Comparison of ENCODE assay signal across 23 cellular contexts in the genomic region with DNA sequence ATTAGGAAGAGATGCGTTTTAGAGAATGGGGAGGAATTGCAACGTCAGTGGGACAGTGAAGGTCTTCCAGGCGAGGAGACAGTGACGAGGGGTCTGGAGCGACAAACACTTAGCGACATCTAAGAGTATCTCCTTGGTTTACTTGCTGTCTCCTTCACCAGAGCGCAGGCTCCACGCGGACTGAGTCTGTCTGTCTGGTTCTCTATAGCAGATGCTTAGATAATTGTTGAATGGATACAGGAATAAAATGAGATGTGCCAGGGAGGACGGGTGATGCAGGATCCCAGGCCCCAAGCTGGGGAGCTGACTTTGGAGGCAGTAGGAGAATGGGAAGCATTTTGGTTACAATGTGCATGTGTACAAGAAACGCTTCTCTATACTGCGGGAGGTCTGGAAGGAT.
"Had no signal": no experiment of that assay in that cellular context is flagged by ENCODE, and none has a peak within 500 bp of the region (broad histone marks: within the 10 kb centered on the region; RNA-seq: fewer than 3 reads in every experiment).

No MANE protein-coding gene starts in this region.

- H3K4me3 Mint-ChIP-seq: activated B cell treated with CpG ODN at 0.5 μM for 24 hours; activated CD4-positive, alpha-beta T cell treated with anti-CD3 and anti-CD28 coated beads for 36 hours; activated naive CD8-positive, alpha-beta T cell treated with anti-CD3 and anti-CD28 coated beads, Interleukin-2, amount 10 ng/mL, durations not matched to agents 7 days and 5 days; activated T-cell treated with anti-CD3 and anti-CD28 coated beads, Interleukin-2, amount 50 U/mL, for 4 hours; dendritic cell treated with granulocyte-macrophage colony-stimulating factor and Interleukin-4, amounts not matched to agents 40 ng/mL and 50 ng/mL, for 4 days; nephron; stimulated activated naive CD8-positive, alpha-beta T cell treated with anti-CD3 and anti-CD28 coated beads, Interleukin-15, Interleukin-2, amounts not matched to agents 100 ng/mL and 50 ng/mL, for 24 hours; T-helper 1 cell treated with Interleukin-12 subunit alpha and Interleukin-12 subunit beta and Interleukin-4 antibody, amounts not matched to agents 30 μg/mL and 1 μg/mL, for 36 hours had no signal

- H3K36me3 Mint-ChIP-seq: activated naive CD8-positive, alpha-beta T cell treated with anti-CD3 and anti-CD28 coated beads, Interleukin-2, amount 10 ng/mL, durations not matched to agents 7 days and 5 days had no signal

- H3K27ac Mint-ChIP-seq: activated B cell treated with CpG ODN at 0.5 μM for 24 hours; activated CD4-positive, alpha-beta T cell treated with anti-CD3 and anti-CD28 coated beads for 36 hours; activated naive CD8-positive, alpha-beta T cell treated with anti-CD3 and anti-CD28 coated beads, Interleukin-2, amount 10 ng/mL, durations not matched to agents 7 days and 5 days; activated T-helper 2 cell treated with anti-CD3 and anti-CD28 coated beads, Interferon-gamma antibody, Interleukin-2, Interleukin-4, amounts not matched to agents 10 μg/mL and 5 μg/mL and 100 μg/mL, durations not matched to agents 14 hours and 24 hours and 36 hours; dendritic cell treated with granulocyte-macrophage colony-stimulating factor and Interleukin-4, amounts not matched to agents 40 ng/mL and 50 ng/mL, for 4 days; stimulated activated naive CD8-positive, alpha-beta T cell treated with anti-CD3 and anti-CD28 coated beads, Interleukin-15, Interleukin-2, amounts not matched to agents 100 ng/mL and 50 ng/mL, for 24 hours; T-helper 1 cell treated with Interleukin-12 subunit alpha and Interleukin-12 subunit beta and Interleukin-4 antibody, amounts not matched to agents 30 μg/mL and 1 μg/mL, for 36 hours had no signal

- H3K4me1 Mint-ChIP-seq: activated B cell treated with CpG ODN at 0.5 μM for 24 hours; activated CD4-positive, alpha-beta T cell treated with anti-CD3 and anti-CD28 coated beads for 36 hours; activated naive CD8-positive, alpha-beta T cell treated with anti-CD3 and anti-CD28 coated beads, Interleukin-2, amount 10 ng/mL, durations not matched to agents 7 days and 5 days had no signal

- H3K27me3 Mint-ChIP-seq: activated CD4-positive, alpha-beta T cell treated with anti-CD3 and anti-CD28 coated beads for 36 hours; stimulated activated naive CD8-positive, alpha-beta T cell treated with anti-CD3 and anti-CD28 coated beads, Interleukin-15, Interleukin-2, amounts not matched to agents 100 ng/mL and 50 ng/mL, for 24 hours had no signal

- H3K9me3 Mint-ChIP-seq: activated B cell treated with CpG ODN at 0.5 μM for 24 hours; activated naive CD8-positive, alpha-beta T cell treated with anti-CD3 and anti-CD28 coated beads, Interleukin-2, amount 10 ng/mL, durations not matched to agents 7 days and 5 days; activated T-cell treated with anti-CD3 and anti-CD28 coated beads, Interleukin-2, amount 50 U/mL, for 4 hours; activated T-helper 2 cell treated with anti-CD3 and anti-CD28 coated beads, Interferon-gamma antibody, Interleukin-2, Interleukin-4, amounts not matched to agents 10 μg/mL and 5 μg/mL and 100 μg/mL, durations not matched to agents 14 hours and 24 hours and 36 hours; dendritic cell treated with granulocyte-macrophage colony-stimulating factor and Interleukin-4, amounts not matched to agents 40 ng/mL and 50 ng/mL, for 4 days; nephron; stimulated activated naive CD8-positive, alpha-beta T cell treated with anti-CD3 and anti-CD28 coated beads, Interleukin-15, Interleukin-2, amounts not matched to agents 100 ng/mL and 50 ng/mL, for 24 hours; T-helper 1 cell treated with Interleukin-12 subunit alpha and Interleukin-12 subunit beta and Interleukin-4 antibody, amounts not matched to agents 30 μg/mL and 1 μg/mL, for 36 hours had no signal

- DNase-seq: activated B cell treated with CpG ODN at 0.5 μM for 24 hours; activated CD4-positive, alpha-beta T cell treated with anti-CD3 and anti-CD28 coated beads for 36 hours; activated CD4-positive, alpha-beta T cell treated with anti-CD3 and anti-CD28 coated beads, Interleukin-2, amount 50 U/mL, for 48 hours; activated CD8-positive, alpha-beta memory T cell treated with anti-CD3 and anti-CD28 coated beads, Interleukin-2, amount 50 U/mL, for 48 hours; activated naive CD4-positive, alpha-beta T cell treated with Interleukin-2 at 50 U/mL for 16 hours; activated naive CD8-positive, alpha-beta T cell treated with anti-CD3 and anti-CD28 coated beads, Interleukin-2, amount 10 ng/mL, durations not matched to agents 7 days and 5 days; activated T-cell treated with anti-CD3 and anti-CD28 coated beads, Interleukin-2, amount 50 U/mL, for 4 hours; amniotic stem cell; effector CD4-positive, alpha-beta T cell; heart right ventricle; midbrain; stimulated activated CD4-positive, alpha-beta T cell treated with anti-CD3 and anti-CD28 coated beads, Interleukin-12 subunit alpha, Interleukin-12 subunit beta, amount 100 ng/mL, for 4 hours; stimulated activated CD4-positive, alpha-beta T cell treated with anti-CD3 and anti-CD28 coated beads, Interleukin-4, amount 100 ng/mL, for 4 hours; substantia nigra; T1000; thyroid gland had no signal

- ATAC-seq: activated CD4-positive, alpha-beta T cell treated with anti-CD3 and anti-CD28 coated beads for 36 hours; activated T-cell treated with anti-CD3 and anti-CD28 coated beads, Interleukin-2, amount 50 U/mL, for 4 hours; heart right ventricle; left lobe of liver; right cardiac atrium had no signal
